In genomic region chr20:25480156-25480555, GRCh38 we compare ENCODE assay signal across 19 cellular contexts.
DNase-seq lines count a peak whose midpoint lies in the region; TF ChIP-seq lines count a peak whose summit lies in the region.
"Had no signal": no experiment of that assay in that cellular context is flagged by ENCODE, and none has a peak within 500 bp of the region (broad histone marks: within the 10 kb centered on the region; RNA-seq: fewer than 3 reads in every experiment).

No MANE protein-coding gene starts in this region.

- no peaks in the 10 kb centered on the region for H3K36me3 ChIP-seq in BLaER1

- CTCF ChIA-PET in RWPE1 (lab: Yijun Ruan, JAX), result no interaction called here

- no peaks in the 10 kb centered on the region for H3K9me3 ChIP-seq in BLaER1
- H3K9me3 ChIP-seq: A549, Caco-2 had no signal

- H3K9ac ChIP-seq in BLaER1, result no peak overlapping the region

- H3K27ac ChIP-seq in BLaER1, result 0 out of 2 replicates have a peak overlapping the region, but pooled peaks have one; percentile 97
- peak overlapping the region; percentile 81 for H3K27ac ChIP-seq in RWPE1
- H3K27ac ChIP-seq: 22Rv1, A549, C4-2B had no signal

- POLR2A ChIA-PET in RWPE1 (lab: Yijun Ruan, JAX; ENCODE audit: low non-redundant PET), result no interaction called here

- no peaks in the 10 kb centered on the region for H4K20me1 ChIP-seq in BLaER1

- H3K4me1 ChIP-seq in BLaER1, result peaks cover 100% of the 10 kb centered on the region
- H3K4me1 ChIP-seq: A549, Caco-2 had no signal

- no peak for TF ChIP-seq CTCF in RWPE1 (conservative IDR thresholded peaks at IDR 0.05; ENCODE audit: low read depth)

- in situ Hi-C loops in G401 (cut with HindIII; ENCODE audit: low sequenced_read_pairs), result no loop called here

- H3K4me2 ChIP-seq in BLaER1, result peak overlapping the region; percentile 97
- H3K4me2 ChIP-seq: A549 had no signal

- DNase-seq in G401 (ENCODE audit: low spot score) (peak; percentile 74), RWPE1 (ENCODE audit: low spot score) (no peak), cerebellum (ENCODE audit: low spot score) (peak; percentile 32), NCI-H1092 (lab: John Stamatoyannopoulos, UW) (no peak), amygdala (lab: John Stamatoyannopoulos, UW) (no peak), NCI-H2029 (lab: John Stamatoyannopoulos, UW) (no peak)
- DNase-seq in activated CD4-positive, CD25-positive, alpha-beta regulatory T cell (lab: John Stamatoyannopoulos, UW), result no peak
- DNase-seq: AML-193; Caco-2; Calu3; CD4-positive, alpha-beta T cell; CD8-positive, alpha-beta T cell; DMS79 treated with DMSO at 0.1 percent for 48 hours; GDM1 had no signal

- H3K4me3 ChIP-seq in BLaER1, result no peak overlapping the region
- H3K4me3 ChIP-seq: A549, GM12878 had no signal

- H3K27me3 ChIP-seq in BLaER1, result no peaks in the 10 kb centered on the region

Comparison
In these comparisons a context has a peak if more than half of its experiments do, and no peak if none do; other contexts are left out.
1. DNase-seq: peak in G401 (single experiment) and cerebellum (single experiment); none in RWPE1 (single experiment), NCI-H1092 (single experiment), amygdala (0 of 56), NCI-H2029 (single experiment) and activated CD4-positive, CD25-positive, alpha-beta regulatory T cell (0 of 4).